11 cellular contexts compared by ENCODE assay signal in genomic region chr11:68684385-68685356, GRCh38. TPM values are rescaled to one million over a fixed set of nuclear protein-coding genes. Genes with fewer than 3 reads are reported as not detected.
A peak's percentile ranks its signal among the peaks of the same experiment; 100 is the strongest.
DNase-seq lines count a peak whose midpoint lies in the region; ATAC-seq and TF ChIP-seq lines count a peak whose summit lies in the region.
"Had no signal": no experiment of that assay in that cellular context is flagged by ENCODE, and none has a peak within 500 bp of the region (broad histone marks: within the 10 kb centered on the region; RNA-seq: fewer than 3 reads in every experiment).

TSS of gene GAL (plus strand) at chr11:68684544. CDS start at chr11:68684924, 380 bp downstream.

- no peaks in the 10 kb centered on the region for H3K9me2 ChIP-seq in neural cell (ENCODE audit: insufficient read depth, low read length)

- POLR2A ChIA-PET in CD8-positive, alpha-beta T cell (lab: Charles Lee): no interaction called here

- CTCF ChIA-PET in CD8-positive, alpha-beta T cell (lab: Charles Lee): no interaction called here

- no peak within 1 kb of the TSS for H3K4me2 ChIP-seq in neural cell (ENCODE audit: low read length)

- H4K20me1 ChIP-seq in neural cell (ENCODE audit: insufficient read depth): no peaks in the 10 kb centered on the region

- peaks cover 2% of the 10 kb centered on the region for H3K4me1 ChIP-seq in CD8-positive, alpha-beta T cell (ENCODE audit: insufficient read depth, low read length)
- peaks cover 12% of the 10 kb centered on the region for H3K4me1 ChIP-seq in effector memory CD4-positive, alpha-beta T cell (ENCODE audit: control insufficient read depth, insufficient read depth, low read length, poor library complexity, severe bottlenecking)

- no peak for TF ChIP-seq EP300 in neural cell (conservative IDR thresholded peaks at IDR 0.05; ENCODE audit: poor library complexity, severe bottlenecking)

- peak within 1 kb of the TSS; percentile 27 for H3K4me3 ChIP-seq in CD8-positive, alpha-beta T cell (ENCODE audit: low read depth, low read length)
- H3K4me3 ChIP-seq in MG63 (peak within 1 kb of the TSS; percentile 30), neural cell (ENCODE audit: low read length) (peak within 1 kb of the TSS; percentile 59)
- peak within 1 kb of the TSS; percentile 37 for H3K4me3 ChIP-seq in effector memory CD4-positive, alpha-beta T cell (ENCODE audit: insufficient read depth, low read depth, low read length, poor library complexity, severe bottlenecking)
- H3K4me3 ChIP-seq: uterus had no signal

- peaks cover 44% of the 10 kb centered on the region for H3K27me3 Mint-ChIP-seq in CD8-positive, alpha-beta T cell (ENCODE audit: low read depth)

- H3K27ac Mint-ChIP-seq in CD8-positive, alpha-beta T cell: no peak within 1 kb of the TSS

- H3K4me1 Mint-ChIP-seq in CD8-positive, alpha-beta T cell (ENCODE audit: low read depth): peaks cover 7% of the 10 kb centered on the region

- H3F3A ChIP-seq in neural cell (ENCODE audit: insufficient read depth, low read length, poor library complexity, severe bottlenecking): no peaks in the 10 kb centered on the region

- no peaks in the 10 kb centered on the region for H3K36me3 ChIP-seq in CD8-positive, alpha-beta T cell (ENCODE audit: insufficient read depth, low read length)
- H3K36me3 ChIP-seq in MG63: no peaks in the 10 kb centered on the region
- no peaks in the 10 kb centered on the region for H3K36me3 ChIP-seq in effector memory CD4-positive, alpha-beta T cell (ENCODE audit: control insufficient read depth, insufficient read depth, low read length)
- no peaks in the 10 kb centered on the region for H3K36me3 ChIP-seq in neural cell (ENCODE audit: insufficient read depth, low read length)
- H3K36me3 ChIP-seq: uterus had no signal

- H3K9me3 Mint-ChIP-seq in CD8-positive, alpha-beta T cell: no peaks in the 10 kb centered on the region

- intact Hi-C loops in CD8-positive, alpha-beta T cell (cut with DNase I, micrococcal nuclease): no loop called here

- no peak within 1 kb of the TSS for H3K27ac ChIP-seq in CD8-positive, alpha-beta T cell (ENCODE audit: low read depth, low read length)
- no peak within 1 kb of the TSS for H3K27ac ChIP-seq in effector memory CD4-positive, alpha-beta T cell (ENCODE audit: insufficient read depth, low read length, poor library complexity, severe bottlenecking)
- no peak within 1 kb of the TSS for H3K27ac ChIP-seq in neural cell (ENCODE audit: low read length)
- H3K27ac ChIP-seq: uterus had no signal

- H3K36me3 Mint-ChIP-seq in CD8-positive, alpha-beta T cell: no peaks in the 10 kb centered on the region

- H3K4me3 Mint-ChIP-seq in CD8-positive, alpha-beta T cell: peak within 1 kb of the TSS; percentile 42

- DNase-seq in CD8-positive, alpha-beta T cell: no peak
- DNase-seq in MG63 (no peak), NCI-H128 (lab: John Stamatoyannopoulos, UW; ENCODE audit: unreplicated experiment) (no peak), midbrain (lab: John Stamatoyannopoulos, UW) (no peak)
- no peak for DNase-seq in effector memory CD4-positive, alpha-beta T cell
- DNase-seq: uterus had no signal

- H3K9me3 ChIP-seq in CD8-positive, alpha-beta T cell (ENCODE audit: low read length): no peaks in the 10 kb centered on the region
- no peaks in the 10 kb centered on the region for H3K9me3 ChIP-seq in MG63
- H3K9me3 ChIP-seq in effector memory CD4-positive, alpha-beta T cell (ENCODE audit: control insufficient read depth, low read length): no peaks in the 10 kb centered on the region
- H3K9me3 ChIP-seq in neural cell (ENCODE audit: low read length): no peaks in the 10 kb centered on the region
- H3K9me3 ChIP-seq: uterus had no signal

- no peak for TF ChIP-seq RAD21 in neural cell (conservative IDR thresholded peaks at IDR 0.05)

- peak within 1 kb of the TSS; percentile 9 for H3K9ac ChIP-seq in neural cell (ENCODE audit: low read length)

- no peak for TF ChIP-seq POLR2A in GM18505 (IDR thresholded peaks at IDR 0.05; ENCODE audit: borderline replicate concordance, extremely low read depth, insufficient read depth, insufficient read length)

- no peaks in the 10 kb centered on the region for H3K79me2 ChIP-seq in neural cell (replicated peaks; ENCODE audit: insufficient read depth, low read length)

- no peak within 1 kb of the TSS for H2AFZ ChIP-seq in neural cell (ENCODE audit: low read depth, low read length)

- peaks cover 16% of the 10 kb centered on the region for H3K27me3 ChIP-seq in CD8-positive, alpha-beta T cell (ENCODE audit: insufficient read depth, low read length)
- H3K27me3 ChIP-seq in MG63: peaks cover 8% of the 10 kb centered on the region
- peaks cover 23% of the 10 kb centered on the region for H3K27me3 ChIP-seq in effector memory CD4-positive, alpha-beta T cell (replicated peaks; ENCODE audit: control insufficient read depth, insufficient read depth, low read length, poor library complexity, severe bottlenecking)
- peaks cover 52% of the 10 kb centered on the region for H3K27me3 ChIP-seq in neural cell (ENCODE audit: insufficient read depth, low read depth, low read length)

- no peak for ATAC-seq in CD8-positive, alpha-beta T cell
- ATAC-seq in GM18505 (IDR thresholded peaks at IDR 0.05; ENCODE audit: unreplicated experiment): no peak
- no peak for ATAC-seq in GM19395 (IDR thresholded peaks at IDR 0.05; ENCODE audit: unreplicated experiment)

- no peak for TF ChIP-seq CTCF in CD8-positive, alpha-beta T cell (IDR thresholded peaks at IDR 0.05)
- TF ChIP-seq CTCF in neural cell (IDR thresholded peaks at IDR 0.05; ENCODE audit: poor library complexity, severe bottlenecking): no peak

TF ChIP-seq in neural cell, 6 proteins besides CTCF, POLR2A, EP300 and RAD21:
- TF ChIP-seq REST (IDR thresholded peaks at IDR 0.05; ENCODE audit: borderline replicate concordance) (no peak), TAF1 (IDR thresholded peaks at IDR 0.05; ENCODE audit: low read depth) (no peak), EZH2 (IDR thresholded peaks at IDR 0.05; ENCODE audit: borderline replicate concordance, insufficient read depth, low read length, poor library complexity, severe bottlenecking) (peak; percentile 55), MXI1 (conservative IDR thresholded peaks at IDR 0.05; ENCODE audit: poor library complexity, severe bottlenecking) (peak; percentile 36)

RNA-seq across cellular contexts. Expression of gene GAL, which starts in this region (rescaled TPM):
- total RNA-seq in CD8-positive, alpha-beta T cell: not detected
- total RNA-seq in MG63 (2014; rRNA removed; shearing (Covaris generic); ENCODE audit: low replicate concordance): 4.8 TPM in 1 of 2 replicates, not detected in the other
- polyA plus RNA-seq in neural cell: 2.1 and 2.2 TPM in 2 replicates
- not detected in 2 replicates for polyA minus RNA-seq in neural cell
- total RNA-seq: H4 had no signal
- polyA plus RNA-seq: liver had no signal
